Comparison of ENCODE assay signal across 8 cellular contexts in the genomic region with DNA sequence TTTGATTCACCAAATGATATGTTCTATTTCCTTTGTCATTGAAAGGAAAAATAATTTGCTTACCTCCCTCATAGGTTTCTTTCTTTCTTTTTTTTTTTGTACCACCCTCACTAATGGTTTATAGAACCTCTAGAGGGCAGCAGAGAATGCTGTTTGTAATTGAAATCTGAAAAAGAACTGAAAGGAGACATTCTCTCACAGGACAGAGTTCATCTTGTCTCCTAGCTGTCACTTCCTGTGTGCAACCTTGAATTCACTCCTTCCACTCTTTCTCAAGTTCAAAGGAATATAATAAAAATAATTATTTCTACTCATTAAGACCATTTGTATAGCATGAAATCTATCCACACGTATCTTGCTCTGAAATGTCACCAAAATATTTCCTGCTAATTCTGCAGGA. TPM values are rescaled to one million over a fixed set of nuclear protein-coding genes. Genes with fewer than 3 reads are reported as not detected.
DNase-seq lines count a peak whose midpoint lies in the region; ATAC-seq and TF ChIP-seq lines count a peak whose summit lies in the region.

No MANE protein-coding gene starts in this region.

- H3K36me3 ChIP-seq in WERI-Rb-1: no peaks in the 10 kb centered on the region

- no peak overlapping the region for H3K27ac ChIP-seq in WERI-Rb-1

- H3K4me3 ChIP-seq in WERI-Rb-1 (ENCODE audit: low read depth, low read length): no peak overlapping the region

- no peaks in the 10 kb centered on the region for H3K27me3 ChIP-seq in WERI-Rb-1 (ENCODE audit: insufficient read depth, low read depth, severe bottlenecking)

- DNase-seq in D341Med (ENCODE audit: low spot score) (peak; percentile 47), NCI-H2081 (lab: John Stamatoyannopoulos, UW) (peak; percentile 67 to 78), WERI-Rb-1 (no peak), glomerular endothelial cell (ENCODE audit: extremely low read depth, low read depth, low spot score) (peak; percentile 29), pulmonary artery endothelial cell (ENCODE audit: low read depth, low spot score) (peak; percentile 2), T-helper 9 cell (no peak)

- H3K9me3 ChIP-seq in WERI-Rb-1 (ENCODE audit: severe bottlenecking): no peaks in the 10 kb centered on the region

- ATAC-seq in GM19035 (IDR thresholded peaks at IDR 0.05; ENCODE audit: unreplicated experiment) (peak; percentile 98), HG03066 (IDR thresholded peaks at IDR 0.05; ENCODE audit: low read depth, unreplicated experiment) (peak; percentile 97)

- TF ChIP-seq CTCF in WERI-Rb-1 (IDR thresholded peaks at IDR 0.05; ENCODE audit: low read depth, low read length): peak; percentile 34; the same call in 1 of the 2 replicates

RNA-seq across cellular contexts. Expression of gene GUCY1B1, which starts 51.0 kb away (rescaled TPM):
- 0.39 and 2.0 TPM in 2 replicates for total RNA-seq in glomerular endothelial cell
- total RNA-seq in pulmonary artery endothelial cell: 0.20 TPM in 1 of 2 replicates, not detected in the other

RNA-seq across cellular contexts. Expression of gene ASIC5, which starts 56.2 kb away (rescaled TPM):
- total RNA-seq in glomerular endothelial cell (not detected in 2 replicates), pulmonary artery endothelial cell (not detected in 2 replicates)

Comparison
In these comparisons a context has a peak if more than half of its experiments do, and no peak if none do; other contexts are left out.
1. DNase-seq: peak in D341Med (single experiment), NCI-H2081 (2 of 2), glomerular endothelial cell (single experiment) and pulmonary artery endothelial cell (single experiment); none in WERI-Rb-1 (single experiment) and T-helper 9 cell (single experiment).